ENCODE assay signal across 31 cellular contexts in the genomic region with DNA sequence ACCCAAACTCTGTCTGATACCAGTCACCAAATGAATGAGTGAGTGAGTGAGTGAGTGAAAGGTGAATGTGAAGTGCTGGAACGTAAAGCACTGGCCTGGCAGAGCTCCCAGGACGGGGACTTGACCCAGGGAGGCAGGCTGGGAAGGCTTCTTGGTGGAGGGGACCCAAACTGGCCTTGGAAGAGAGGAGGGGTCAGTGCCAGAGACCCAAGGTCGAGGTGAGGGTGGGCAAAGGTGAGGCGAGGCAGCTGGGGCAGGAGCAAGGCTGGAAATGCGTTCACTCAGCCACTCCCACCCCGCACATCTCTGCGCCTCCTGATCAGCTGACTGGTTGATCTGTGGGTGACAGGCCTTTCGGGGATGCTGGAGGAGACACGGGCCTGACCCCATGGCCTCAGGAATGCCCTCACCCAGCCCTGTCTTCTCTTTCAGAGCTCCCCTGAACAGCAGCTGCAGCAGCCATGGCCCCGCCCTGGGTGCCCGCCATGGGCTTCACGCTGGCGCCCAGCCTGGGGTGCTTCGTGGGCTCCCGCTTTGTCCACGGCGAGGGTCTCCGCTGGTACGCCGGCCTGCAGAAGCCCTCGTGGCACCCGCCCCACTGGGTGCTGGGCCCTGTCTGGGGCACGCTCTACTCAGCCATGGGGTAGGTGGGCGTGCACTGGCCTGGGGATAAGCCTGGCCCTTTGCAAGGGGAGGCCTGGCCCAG. TPM values are rescaled to one million over a fixed set of nuclear protein-coding genes. Genes with fewer than 3 reads are reported as not detected.
DNase-seq lines count a peak whose midpoint lies in the region; ATAC-seq, FAIRE-seq and TF ChIP-seq lines count a peak whose summit lies in the region.
"Had no signal": no experiment of that assay in that cellular context is flagged by ENCODE, and none has a peak within 500 bp of the region (broad histone marks: within the 10 kb centered on the region; RNA-seq: fewer than 3 reads in every experiment).

No MANE protein-coding gene starts in this region.

- no peak overlapping the region for H4K5ac ChIP-seq in H1 (ENCODE audit: insufficient read length, low read depth, low read length)

- H4K91ac ChIP-seq in H1 (replicated peaks; ENCODE audit: insufficient read length, low read length): no peak overlapping the region

- no peak overlapping the region for H3K18ac ChIP-seq in H1 (ENCODE audit: extremely low read depth, low read length)

- H3K4me1 ChIP-seq in right cardiac atrium (ENCODE audit: control insufficient read depth, insufficient read depth, low read length): peaks cover under 1% of the 10 kb centered on the region
- H3K4me1 ChIP-seq in H1 (replicated peaks in 1 of 4; ENCODE audit: control insufficient read depth in 3 of 4, insufficient read depth in 4 of 4, low read length in 3 of 4): peaks cover 0 to 8% (median 5%) of the 10 kb centered on the region in 4 experiments; a peak in 4 of 7 replicates
- H3K4me1 ChIP-seq in lower lobe of right lung: peaks cover 31% of the 10 kb centered on the region
- H3K4me1 ChIP-seq: prostate gland had no signal

- no peak overlapping the region for H3K14ac ChIP-seq in H1 (ENCODE audit: insufficient read length)

- H3K4me3 Mint-ChIP-seq in neural crest cell: peak overlapping the region; percentile 20
- H3K4me3 Mint-ChIP-seq: activated naive CD8-positive, alpha-beta T cell treated with anti-CD3 and anti-CD28 coated beads, Interleukin-2, amount 10 ng/mL, durations not matched to agents 7 days and 5 days; CD4-positive, alpha-beta T cell had no signal

- H3K4me2 ChIP-seq in H1 (ENCODE audit: insufficient read depth in 1 of 2, low read depth in 2 of 2, low read length in 2 of 2): no peak overlapping the region

- H3K27ac Mint-ChIP-seq in neural crest cell (ENCODE audit: unreplicated experiment): no peak overlapping the region
- H3K27ac Mint-ChIP-seq: activated naive CD8-positive, alpha-beta T cell treated with anti-CD3 and anti-CD28 coated beads, Interleukin-2, amount 10 ng/mL, durations not matched to agents 7 days and 5 days; CD4-positive, alpha-beta T cell had no signal

- no peak overlapping the region for H2BK120ac ChIP-seq in H1 (replicated peaks; ENCODE audit: low read depth, low read length)

- no peak overlapping the region for H2BK20ac ChIP-seq in H1 (ENCODE audit: low read length)

- TF ChIP-seq CTCF in H1 (IDR thresholded peaks at IDR 0.05; ENCODE audit: control extremely low read depth in 1 of 3, insufficient read depth in 1 of 3, low read depth in 1 of 3, low read length in 3 of 3): no peak
- TF ChIP-seq CTCF in neural crest cell (conservative IDR thresholded peaks at IDR 0.05): no peak
- no peak for TF ChIP-seq CTCF in lower lobe of right lung (IDR thresholded peaks at IDR 0.05)

- H3K56ac ChIP-seq in H1 (replicated peaks; ENCODE audit: insufficient read length, low read depth, low read length): no peak overlapping the region

- no peak overlapping the region for H3K9ac ChIP-seq in H1 (replicated peaks in 1 of 4; ENCODE audit: extremely low read depth in 1 of 4, low read depth in 3 of 4, low read length in 3 of 4)

- POLR2A ChIA-PET in H1 (lab: Charles Lee; ENCODE audit: partially characterized antibody): interaction anchor here (2.3 kb wide), 1 partner anchor 10 kb away, joined by 11 read pairs; no protein-coding TSS in a partner anchor

- TF ChIP-seq RAD21 in H1 (IDR thresholded peaks at IDR 0.05 in 1 of 2, conservative IDR thresholded peaks at IDR 0.05 in 1 of 2; ENCODE audit: low read depth in 2 of 2, low read length in 2 of 2): no peak

- FAIRE-seq in H1 (lab: Jason Lieb, UNC): no peak
- FAIRE-seq: A204.1, D721Med had no signal

- no peak for TF ChIP-seq EP300 in H1 (IDR thresholded peaks at IDR 0.05; ENCODE audit: borderline replicate concordance in 1 of 2, low read depth in 2 of 2, low read length in 2 of 2)

- peak overlapping the region; percentile 50; the same call in 1 of the 2 replicates for H2BK12ac ChIP-seq in H1 (ENCODE audit: low read depth, low read length)

- no peaks in the 10 kb centered on the region for H3K23me2 ChIP-seq in H1 (ENCODE audit: low read depth, low read length)

- no peak overlapping the region for H3K4ac ChIP-seq in H1 (replicated peaks; ENCODE audit: insufficient read length, low read depth, low read length)

- 0 out of 2 replicates have a peak overlapping the region, but pooled peaks have one; percentile 75 for H2AK5ac ChIP-seq in H1 (ENCODE audit: low read depth, low read length)

- H3K36me3 Mint-ChIP-seq in neural crest cell (ENCODE audit: low read depth): no peaks in the 10 kb centered on the region
- H3K36me3 Mint-ChIP-seq: activated naive CD8-positive, alpha-beta T cell treated with anti-CD3 and anti-CD28 coated beads, Interleukin-2, amount 10 ng/mL, durations not matched to agents 7 days and 5 days had no signal

- no peaks in the 10 kb centered on the region for H3K27me3 Mint-ChIP-seq in neural crest cell (ENCODE audit: low read depth)
- H3K27me3 Mint-ChIP-seq: activated naive CD8-positive, alpha-beta T cell treated with anti-CD3 and anti-CD28 coated beads, Interleukin-2, amount 10 ng/mL, durations not matched to agents 7 days and 5 days; CD4-positive, alpha-beta T cell had no signal

- no peaks in the 10 kb centered on the region for H3K9me3 ChIP-seq in right cardiac atrium (ENCODE audit: control insufficient read depth, low read length)
- H3K9me3 ChIP-seq in H1 (ENCODE audit: insufficient read depth in 2 of 2, low read depth in 1 of 2, low read length in 1 of 2): no peaks in the 10 kb centered on the region
- H3K9me3 ChIP-seq in lower lobe of right lung: no peaks in the 10 kb centered on the region
- H3K9me3 ChIP-seq: ascending aorta, gastroesophageal sphincter, prostate gland, sigmoid colon, SJCRH30, tibial nerve had no signal

- ATAC-seq in Right ventricle myocardium superior (ENCODE audit: poor library complexity) (peak; percentile 31), right cardiac atrium (no peak), lower lobe of right lung (no peak)
- ATAC-seq: gastroesophageal sphincter had no signal

- no peak overlapping the region for H3K23ac ChIP-seq in H1 (ENCODE audit: insufficient read length)

- peak overlapping the region; percentile 61; the same call in 1 of the 2 replicates for H2BK15ac ChIP-seq in H1 (ENCODE audit: low read length)

- no peak overlapping the region for H4K8ac ChIP-seq in H1 (ENCODE audit: extremely low read depth, insufficient read depth, low read length)

- no peaks in the 10 kb centered on the region for H3K9me3 Mint-ChIP-seq in neural crest cell
- H3K9me3 Mint-ChIP-seq: activated naive CD8-positive, alpha-beta T cell treated with anti-CD3 and anti-CD28 coated beads, Interleukin-2, amount 10 ng/mL, durations not matched to agents 7 days and 5 days; CD4-positive, alpha-beta T cell had no signal

- WGBS in right cardiac atrium: 92% methylated on average over 24 of the region's 24 CpGs
- 94% methylated on average over 23 of the region's 24 CpGs; no CpG with 5 or more reads in 1 of the 2 experiments for whole genome bisulfite sequencing in H1 (ENCODE audit: extremely low coverage in 1 of 2, insufficient coverage in 1 of 2, insufficient read length in 1 of 2, insufficient replicate concordance in 2 of 2, low coverage in 1 of 2, low lambda C conversion rate in 2 of 2, missing lambda C conversion rate in 1 of 2), 2 experiments

- H4K20me1 ChIP-seq in H1 (replicated peaks in 1 of 2; ENCODE audit: control insufficient read depth in 1 of 2, insufficient read depth in 2 of 2, low read length in 2 of 2): peaks cover 0 to 4% of the 10 kb centered on the region in 2 experiments

- H3K27ac ChIP-seq in right cardiac atrium (ENCODE audit: low read length) (no peak overlapping the region), H1 (ENCODE audit: low read depth, low read length) (no peak overlapping the region), lower lobe of right lung (no peak overlapping the region)
- H3K27ac ChIP-seq: ascending aorta, dorsolateral prefrontal cortex, gastroesophageal sphincter, prostate gland, sigmoid colon, SJCRH30, VCaP had no signal

- H3K4me1 Mint-ChIP-seq in neural crest cell: peaks cover 11% of the 10 kb centered on the region

- H3K27me3 ChIP-seq in right cardiac atrium (ENCODE audit: control insufficient read depth, insufficient read depth): no peaks in the 10 kb centered on the region
- no peaks in the 10 kb centered on the region; a peak in 1 of 7 replicates for H3K27me3 ChIP-seq in H1 (replicated peaks in 1 of 4; ENCODE audit: control insufficient read depth in 3 of 4, extremely low read depth in 1 of 4, insufficient read depth in 3 of 4, low read length in 3 of 4)
- H3K27me3 ChIP-seq in lower lobe of right lung (ENCODE audit: low read depth): no peaks in the 10 kb centered on the region
- H3K27me3 ChIP-seq: ascending aorta, dorsolateral prefrontal cortex, gastroesophageal sphincter, sigmoid colon, tibial nerve had no signal

- no peaks in the 10 kb centered on the region for H3K79me1 ChIP-seq in H1 (ENCODE audit: low read depth, low read length)

- no peak for TF ChIP-seq POLR2A in H1 (IDR thresholded peaks at IDR 0.05; ENCODE audit: control extremely low read depth in 1 of 2, low read depth in 2 of 2, low read length in 2 of 2)

- no peak overlapping the region for H2AFZ ChIP-seq in H1 (ENCODE audit: low read length)

- H3K4me3 ChIP-seq in right cardiac atrium (ENCODE audit: low read length) (no peak overlapping the region), H1 (ENCODE audit: extremely low read depth in 1 of 4, insufficient read depth in 2 of 4, low read depth in 3 of 4, low read length in 4 of 4) (no peak overlapping the region), lower lobe of right lung (no peak overlapping the region)
- H3K4me3 ChIP-seq: ascending aorta, dorsolateral prefrontal cortex, gastroesophageal sphincter, prostate gland, sigmoid colon, SJCRH30, tibial nerve had no signal

- H3K36me3 ChIP-seq in H1 (ENCODE audit: control insufficient read depth in 2 of 4, insufficient read depth in 4 of 4, low read length in 3 of 4): no peaks in the 10 kb centered on the region
- H3K36me3 ChIP-seq in lower lobe of right lung: peaks cover 32% of the 10 kb centered on the region
- H3K36me3 ChIP-seq: prostate gland, SJCRH30 had no signal

- no peak for DNase-seq in Right ventricle myocardium superior
- DNase-seq in right cardiac atrium: no peak
- no peak for DNase-seq in H1 (ENCODE audit: low read depth in 1 of 2, low spot score in 2 of 2)
- no peak for DNase-seq in neural crest cell (ENCODE audit: low read depth, low spot score)
- DNase-seq in DMS79 (lab: John Stamatoyannopoulos, UW): no peak
- no peak for DNase-seq in A172 (ENCODE audit: low spot score)
- no peak for DNase-seq in ureter (ENCODE audit: low spot score)
- no peak for DNase-seq in lower lobe of right lung
- DNase-seq: activated CD4-positive, alpha-beta T cell treated with anti-CD3 and anti-CD28 coated beads for 4 hours; activated CD8-positive, alpha-beta memory T cell treated with anti-CD3 and anti-CD28 coated beads for 24 hours; activated naive CD8-positive, alpha-beta T cell treated with anti-CD3 and anti-CD28 coated beads, Interleukin-2, amount 10 ng/mL, durations not matched to agents 7 days and 5 days; activated T-cell treated with anti-CD3 and anti-CD28 coated beads for 4 hours; CD4-positive, alpha-beta T cell; dorsolateral prefrontal cortex; GOT3; hippocampal formation; NCI-H2107; nucleus accumbens; sigmoid colon; stimulated activated CD4-positive, alpha-beta T cell treated with anti-CD3 and anti-CD28 coated beads, Interleukin-4, amount 100 ng/mL, for 1 hour; SW 1271; T-helper 9 cell had no signal

- no peak overlapping the region for H2BK5ac ChIP-seq in H1 (ENCODE audit: low read depth, low read length)

- intact Hi-C loops in Right ventricle myocardium superior (cut with DNase I) (no loop called here), right cardiac atrium (cut with DNase I) (no loop called here), lower lobe of right lung (cut with DNase I) (no loop called here)

- CTCF ChIA-PET in H1 (lab: Charles Lee; ENCODE audit: partially characterized antibody): interaction anchor here (0.6 to 1.3 kb wide), 16 partner anchors 11 to 359 kb away, joined by 3 to 4 read pairs (median 3); a partner anchor contains a TSS

- H3K79me2 ChIP-seq in H1 (ENCODE audit: control insufficient read depth in 1 of 2, insufficient read depth in 2 of 2, low read length in 2 of 2): no peaks in the 10 kb centered on the region

RNA-seq across cellular contexts. Expression of a gene that starts 7.6 kb away (rescaled TPM):
- total RNA-seq in Right ventricle myocardium superior (126 TPM), right cardiac atrium (100 to 1,000 TPM in 1 of 4 donors, 10 to 100 TPM in 3; 69.6 to 102 (median 93.0) TPM), neural crest cell (11.1 and 12.3 TPM in 2 replicates), ureter (130 TPM), lower lobe of right lung (294 TPM)
- polyA plus RNA-seq in right cardiac atrium (152 TPM), H1 (2011; rRNA removed) (51.5 and 63.4 TPM in 2 replicates)
- total RNA-seq in H1 (2021; fragmentation: NEBNext Ultra II Directional; extraction: Animal tissue kit (Norgen Biotek cat#: 25700)): 19.2 and 19.9 TPM in 2 replicates
- 31.2 TPM for polyA plus RNA-seq in H1 (2011; cell fraction: cytosol; rRNA removed)
- 31.8 TPM for polyA plus RNA-seq in H1 (2011; cell fraction: nucleus; rRNA removed)
- 9.5 to 28.2 TPM (median 19.1 TPM) in 4 replicates for polyA plus RNA-seq in H1 (2012, experiment 1 of 2)
- polyA plus RNA-seq in H1 (2012, experiment 2 of 2): 21.4 TPM
- 37.2 TPM for polyA plus RNA-seq in H1 (2013, experiment 1 of 2)
- 37.9 TPM for polyA plus RNA-seq in H1 (2013, experiment 2 of 2)
- polyA minus RNA-seq in H1 (2011; rRNA and poly(A)+ RNA removed): 1.3 and 4.3 TPM in 2 replicates
- 9.0 TPM for polyA minus RNA-seq in H1 (2011; cell fraction: cytosol; rRNA and poly(A)+ RNA removed)
- polyA minus RNA-seq in H1 (2011; cell fraction: nucleus; rRNA and poly(A)+ RNA removed): 7.9 TPM
- 258 and 263 TPM in 2 replicates for total RNA-seq in A172 (2014; rRNA removed; shearing (Covaris generic))

RNA-seq across cellular contexts. Expression of a gene that starts 15.7 kb away (rescaled TPM):
- total RNA-seq in Right ventricle myocardium superior (16.9 TPM), right cardiac atrium (10 to 100 TPM; 12.5 to 13.8 (median 13.6) TPM), neural crest cell (25.7 and 26.5 TPM in 2 replicates), ureter (19.5 TPM), lower lobe of right lung (11.7 TPM)
- polyA plus RNA-seq in right cardiac atrium (14.5 TPM), H1 (2011; rRNA removed) (17.4 and 20.8 TPM in 2 replicates)
- total RNA-seq in H1 (2021; fragmentation: NEBNext Ultra II Directional; extraction: Animal tissue kit (Norgen Biotek cat#: 25700)): 13.7 and 15.8 TPM in 2 replicates
- 20.9 TPM for polyA plus RNA-seq in H1 (2011; cell fraction: cytosol; rRNA removed)
- 14.6 TPM for polyA plus RNA-seq in H1 (2011; cell fraction: nucleus; rRNA removed)
- polyA plus RNA-seq in H1 (2012, experiment 1 of 2): 8.8 to 14.5 TPM (median 12.6 TPM) in 4 replicates
- 16.4 TPM for polyA plus RNA-seq in H1 (2012, experiment 2 of 2)
- polyA plus RNA-seq in H1 (2013, experiment 1 of 2): 10.2 TPM
- polyA plus RNA-seq in H1 (2013, experiment 2 of 2): 10.4 TPM
- 8.0 and 9.4 TPM in 2 replicates for polyA minus RNA-seq in H1 (2011; rRNA and poly(A)+ RNA removed)
- polyA minus RNA-seq in H1 (2011; cell fraction: cytosol; rRNA and poly(A)+ RNA removed): 10.6 TPM
- 19.0 TPM for polyA minus RNA-seq in H1 (2011; cell fraction: nucleus; rRNA and poly(A)+ RNA removed)
- 18.0 and 18.8 TPM in 2 replicates for total RNA-seq in A172 (2014; rRNA removed; shearing (Covaris generic))

RNA-seq across cellular contexts. Expression of a gene that starts 28.0 kb away (rescaled TPM):
- 11.1 TPM for total RNA-seq in Right ventricle myocardium superior
- 10 to 100 TPM in 3 of 4 donors, 1 to 10 TPM in 1; 6.9 to 11.0 (median 10.5) TPM for total RNA-seq in right cardiac atrium
- 7.8 TPM for polyA plus RNA-seq in right cardiac atrium
- 124 and 125 TPM in 2 replicates for total RNA-seq in H1 (2021; fragmentation: NEBNext Ultra II Directional; extraction: Animal tissue kit (Norgen Biotek cat#: 25700))
- 101 and 152 TPM in 2 replicates for polyA plus RNA-seq in H1 (2011; rRNA removed)
- polyA plus RNA-seq in H1 (2011; cell fraction: cytosol; rRNA removed): 63.8 TPM
- 119 TPM for polyA plus RNA-seq in H1 (2011; cell fraction: nucleus; rRNA removed)
- polyA plus RNA-seq in H1 (2012, experiment 1 of 2): 78.9 to 105 TPM (median 98.6 TPM) in 4 replicates
- 117 TPM for polyA plus RNA-seq in H1 (2012, experiment 2 of 2)
- 71.1 TPM for polyA plus RNA-seq in H1 (2013, experiment 1 of 2)
- polyA plus RNA-seq in H1 (2013, experiment 2 of 2): 74.2 TPM
- polyA minus RNA-seq in H1 (2011; rRNA and poly(A)+ RNA removed): 50.6 and 56.1 TPM in 2 replicates
- 63.1 TPM for polyA minus RNA-seq in H1 (2011; cell fraction: cytosol; rRNA and poly(A)+ RNA removed)
- polyA minus RNA-seq in H1 (2011; cell fraction: nucleus; rRNA and poly(A)+ RNA removed): 34.2 TPM
- 72.4 and 73.8 TPM in 2 replicates for total RNA-seq in neural crest cell
- 35.3 and 37.1 TPM in 2 replicates for total RNA-seq in A172 (2014; rRNA removed; shearing (Covaris generic))
- total RNA-seq in ureter: 41.0 TPM
- 21.6 TPM for total RNA-seq in lower lobe of right lung

RNA-seq across cellular contexts. Expression of a gene that starts 48.4 kb away (rescaled TPM):
- total RNA-seq in Right ventricle myocardium superior (not detected), right cardiac atrium (under 1 TPM in 3 of 4 donors, not detected in 1; 0.31 to 0.34 (median 0.32) TPM), neural crest cell (0.61 and 0.86 TPM in 2 replicates), ureter (2.5 TPM), lower lobe of right lung (1.6 TPM)
- polyA plus RNA-seq in right cardiac atrium (0.52 TPM), H1 (2011; rRNA removed) (5.5 and 9.1 TPM in 2 replicates)
- 2.1 and 3.3 TPM in 2 replicates for total RNA-seq in H1 (2021; fragmentation: NEBNext Ultra II Directional; extraction: Animal tissue kit (Norgen Biotek cat#: 25700))
- polyA plus RNA-seq in H1 (2011; cell fraction: cytosol; rRNA removed): 5.8 TPM
- polyA plus RNA-seq in H1 (2011; cell fraction: nucleus; rRNA removed): 5.2 TPM
- polyA plus RNA-seq in H1 (2012, experiment 1 of 2): 1.8 to 3.6 TPM (median 2.8 TPM) in 4 replicates
- polyA plus RNA-seq in H1 (2012, experiment 2 of 2): 4.0 TPM
- polyA plus RNA-seq in H1 (2013, experiment 1 of 2): 1.5 TPM
- polyA plus RNA-seq in H1 (2013, experiment 2 of 2): 1.3 TPM
- 0.63 and 1.1 TPM in 2 replicates for polyA minus RNA-seq in H1 (2011; rRNA and poly(A)+ RNA removed)
- polyA minus RNA-seq in H1 (2011; cell fraction: cytosol; rRNA and poly(A)+ RNA removed): 1.2 TPM
- polyA minus RNA-seq in H1 (2011; cell fraction: nucleus; rRNA and poly(A)+ RNA removed): 1.2 TPM
- total RNA-seq in A172 (2014; rRNA removed; shearing (Covaris generic)): 6.3 and 8.6 TPM in 2 replicates
- total RNA-seq: ascending aorta, fibroblast of lung, sigmoid colon, tibial nerve had no signal
- polyA plus RNA-seq: fibroblast of lung had no signal
